Comparison of ENCODE assay signal across 27 cellular contexts in the genomic region with DNA sequence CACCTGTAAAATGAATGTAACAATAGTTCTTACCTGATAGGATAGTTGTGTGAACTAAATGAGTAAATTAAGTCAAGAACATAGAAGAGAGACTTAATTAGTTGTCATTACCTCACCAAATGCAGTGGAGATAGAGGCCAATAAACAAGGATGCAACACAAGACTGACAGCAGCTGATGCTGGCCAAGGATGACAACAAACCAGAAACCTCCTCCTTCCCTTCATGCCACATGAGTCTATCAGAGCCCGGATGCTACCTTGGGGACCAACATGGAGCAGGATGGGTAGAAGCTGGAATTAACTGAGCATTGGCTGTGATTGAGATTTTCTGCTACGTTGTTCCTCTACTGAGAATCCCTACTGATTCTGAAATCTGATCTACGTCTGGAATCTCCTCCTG.
"Had no signal": no experiment of that assay in that cellular context is flagged by ENCODE, and none has a peak within 500 bp of the region (broad histone marks: within the 10 kb centered on the region; RNA-seq: fewer than 3 reads in every experiment).

No MANE protein-coding gene starts in this region.

- H3K4me1 Mint-ChIP-seq: naive thymus-derived CD4-positive, alpha-beta T cell; stimulated activated naive B cell treated with anti-CD40 and anti-IgM and Interleukin-4, amounts not matched to agents 10 μg/mL and 1 μg/mL and 100 μg/mL, for 72 hours had no signal

- H3K4me3 Mint-ChIP-seq: dendritic cell treated with granulocyte-macrophage colony-stimulating factor and Interleukin-4, amounts not matched to agents 40 ng/mL and 50 ng/mL, for 4 days; naive thymus-derived CD4-positive, alpha-beta T cell; nephron; stimulated activated naive B cell treated with anti-CD40 and anti-IgM and Interleukin-4, amounts not matched to agents 10 μg/mL and 1 μg/mL and 100 μg/mL, for 72 hours; stimulated activated naive CD8-positive, alpha-beta T cell treated with anti-CD3 and anti-CD28 coated beads, Interleukin-15, Interleukin-2, amounts not matched to agents 100 ng/mL and 50 ng/mL, for 24 hours had no signal

- DNase-seq: colonic mucosa; effector CD8-positive, alpha-beta T cell; foreskin keratinocyte; heart right ventricle; hippocampal formation; left cardiac atrium; left lung; mesenchymal stem cell; midbrain; naive thymus-derived CD4-positive, alpha-beta T cell; occipital lobe; pancreas; right lobe of liver; small intestine; stimulated activated CD4-positive, alpha-beta T cell treated with anti-CD3 and anti-CD28 coated beads, Interleukin-15, amount 100 ng/mL, for 24 hours; stimulated activated CD4-positive, alpha-beta T cell treated with anti-CD3 and anti-CD28 coated beads, Interleukin-2, amount 100 ng/mL, for 48 hours; stimulated activated naive B cell treated with anti-CD40 and anti-IgM and Interleukin-4, amounts not matched to agents 10 μg/mL and 1 μg/mL and 100 μg/mL, for 72 hours; transverse colon; upper lobe of right lung; uterus had no signal

- H3K36me3 ChIP-seq: colonic mucosa, esophagus muscularis mucosa, gastroesophageal sphincter, heart right ventricle, left lung, pancreas, right lobe of liver, suprapubic skin, transverse colon, upper lobe of right lung, uterus had no signal

- H3K9me3 ChIP-seq: colonic mucosa, esophagus muscularis mucosa, gastroesophageal sphincter, heart right ventricle, left lung, pancreas, right lobe of liver, suprapubic skin, transverse colon, upper lobe of right lung, uterus had no signal

- ATAC-seq: gastroesophageal sphincter; naive thymus-derived CD4-positive, alpha-beta T cell had no signal

- H3K27me3 ChIP-seq: colonic mucosa, esophagus muscularis mucosa, foreskin keratinocyte, gastroesophageal sphincter, left lung, pancreas, right lobe of liver, suprapubic skin, transverse colon, upper lobe of right lung, uterus had no signal

- H3K27ac Mint-ChIP-seq: dendritic cell treated with granulocyte-macrophage colony-stimulating factor and Interleukin-4, amounts not matched to agents 40 ng/mL and 50 ng/mL, for 4 days; progenitor cell of endocrine pancreas; stimulated activated naive B cell treated with anti-CD40 and anti-IgM and Interleukin-4, amounts not matched to agents 10 μg/mL and 1 μg/mL and 100 μg/mL, for 72 hours; stimulated activated naive CD8-positive, alpha-beta T cell treated with anti-CD3 and anti-CD28 coated beads, Interleukin-15, Interleukin-2, amounts not matched to agents 100 ng/mL and 50 ng/mL, for 24 hours had no signal

- H3K4me3 ChIP-seq: colonic mucosa, esophagus muscularis mucosa, gastroesophageal sphincter, heart right ventricle, left lung, pancreas, right lobe of liver, suprapubic skin, transverse colon, upper lobe of right lung, uterus had no signal

- H3K27me3 Mint-ChIP-seq: dendritic cell treated with granulocyte-macrophage colony-stimulating factor and Interleukin-4, amounts not matched to agents 40 ng/mL and 50 ng/mL, for 4 days; progenitor cell of endocrine pancreas; stimulated activated naive B cell treated with anti-CD40 and anti-IgM and Interleukin-4, amounts not matched to agents 10 μg/mL and 1 μg/mL and 100 μg/mL, for 72 hours; stimulated activated naive CD8-positive, alpha-beta T cell treated with anti-CD3 and anti-CD28 coated beads, Interleukin-15, Interleukin-2, amounts not matched to agents 100 ng/mL and 50 ng/mL, for 24 hours had no signal

- H3K4me1 ChIP-seq: colonic mucosa, esophagus muscularis mucosa, foreskin keratinocyte, gastroesophageal sphincter, heart right ventricle, left lung, pancreas, right lobe of liver, suprapubic skin, upper lobe of right lung, uterus had no signal

- H3K9me3 Mint-ChIP-seq: dendritic cell treated with granulocyte-macrophage colony-stimulating factor and Interleukin-4, amounts not matched to agents 40 ng/mL and 50 ng/mL, for 4 days; naive thymus-derived CD4-positive, alpha-beta T cell; nephron; stimulated activated naive B cell treated with anti-CD40 and anti-IgM and Interleukin-4, amounts not matched to agents 10 μg/mL and 1 μg/mL and 100 μg/mL, for 72 hours; stimulated activated naive CD8-positive, alpha-beta T cell treated with anti-CD3 and anti-CD28 coated beads, Interleukin-15, Interleukin-2, amounts not matched to agents 100 ng/mL and 50 ng/mL, for 24 hours had no signal

- H3K36me3 Mint-ChIP-seq: naive thymus-derived CD4-positive, alpha-beta T cell; stimulated activated naive B cell treated with anti-CD40 and anti-IgM and Interleukin-4, amounts not matched to agents 10 μg/mL and 1 μg/mL and 100 μg/mL, for 72 hours had no signal

- H3K27ac ChIP-seq: colonic mucosa, esophagus muscularis mucosa, foreskin keratinocyte, gastroesophageal sphincter, heart right ventricle, left lung, pancreas, right lobe of liver, suprapubic skin, transverse colon, upper lobe of right lung, uterus had no signal
